In genomic region chr7:84746347-84746746, GRCh38 we compare ENCODE assay signal across 24 cellular contexts.
A peak's percentile ranks its signal among the peaks of the same experiment; 100 is the strongest.
DNase-seq lines count a peak whose midpoint lies in the region; ATAC-seq, FAIRE-seq and TF ChIP-seq lines count a peak whose summit lies in the region.
"Had no signal": no experiment of that assay in that cellular context is flagged by ENCODE, and none has a peak within 500 bp of the region (broad histone marks: within the 10 kb centered on the region; RNA-seq: fewer than 3 reads in every experiment).

No MANE protein-coding gene starts in this region.

- no peaks in the 10 kb centered on the region for H4K20me1 ChIP-seq in hepatocyte (ENCODE audit: insufficient read depth, poor library complexity, severe bottlenecking)

- H3K36me3 ChIP-seq in hepatocyte (replicated peaks; ENCODE audit: insufficient read depth, low read depth) = no peaks in the 10 kb centered on the region
- H3K36me3 ChIP-seq: uterus had no signal

- H3K4me3 ChIP-seq in cardiac fibroblast (replicated peaks in 1 of 2; ENCODE audit: low read depth in 2 of 2, low read length in 2 of 2) (no peak overlapping the region), hepatocyte (no peak overlapping the region)
- H3K4me3 ChIP-seq: dorsolateral prefrontal cortex, GM12878, PC-9, uterus had no signal

- intact Hi-C loops in Right ventricle myocardium superior (cut with DNase I) (no loop called here), cardiac septum (cut with DNase I) (no loop called here)
- intact Hi-C loops in activated naive CD4-positive, alpha-beta T cell treated with anti-CD3 and anti-CD28 coated beads for 36 hours (cut with micrococcal nuclease) = no loop called here

- H2AFZ ChIP-seq in hepatocyte = no peak overlapping the region
- H2AFZ ChIP-seq: PC-9 had no signal

- H3K9me2 ChIP-seq in hepatocyte (replicated peaks; ENCODE audit: insufficient read depth) = no peaks in the 10 kb centered on the region

- DNase-seq in Right ventricle myocardium superior = no peak
- no peak for DNase-seq in cardiac septum (ENCODE audit: low spot score)
- peak; percentile 48 to 82 for DNase-seq in cardiac fibroblast (ENCODE audit: low read depth in 2 of 2)
- DNase-seq in hepatocyte (ENCODE audit: low spot score) = peak; percentile 22
- no peak for DNase-seq in urothelium cell line (ENCODE audit: low spot score)
- no peak for DNase-seq in omental fat pad (ENCODE audit: low spot score)
- no peak for DNase-seq in naive thymus-derived CD8-positive, alpha-beta T cell
- DNase-seq in activated naive CD4-positive, alpha-beta T cell treated with anti-CD3 and anti-CD28 coated beads for 36 hours = no peak
- DNase-seq: ACHN; activated CD4-positive, alpha-beta T cell treated with anti-CD3 and anti-CD28 coated beads, Interleukin-2, amount 50 U/mL, for 1 hour; activated naive CD4-positive, alpha-beta T cell treated with anti-CD3 and anti-CD28 coated beads, Interleukin-2, amount 50 U/mL, for 16 hours; dorsolateral prefrontal cortex; foreskin keratinocyte; naive B cell; NCI-H2107; NCI-H526 treated with DMSO at 0.1 percent for 48 hours; PC-9; stimulated activated CD4-positive, alpha-beta T cell treated with anti-CD3 and anti-CD28 coated beads, Interleukin-15, amount 100 ng/mL, for 24 hours; uterus had no signal

- H3K27me3 Mint-ChIP-seq in naive thymus-derived CD8-positive, alpha-beta T cell = peaks cover 0 to 17% (median 5%) of the 10 kb centered on the region in 5 donors
- H3K27me3 Mint-ChIP-seq in activated naive CD4-positive, alpha-beta T cell treated with anti-CD3 and anti-CD28 coated beads for 36 hours (ENCODE audit: low read depth) = peaks cover 6% of the 10 kb centered on the region
- H3K27me3 Mint-ChIP-seq: naive B cell; progenitor cell of endocrine pancreas; stimulated activated naive CD8-positive, alpha-beta T cell treated with anti-CD3 and anti-CD28 coated beads, Interleukin-15, Interleukin-2, amounts not matched to agents 100 ng/mL and 50 ng/mL, for 24 hours had no signal

- no peaks in the 10 kb centered on the region for H3K36me3 Mint-ChIP-seq in naive thymus-derived CD8-positive, alpha-beta T cell
- H3K36me3 Mint-ChIP-seq in activated naive CD4-positive, alpha-beta T cell treated with anti-CD3 and anti-CD28 coated beads for 36 hours (ENCODE audit: low read depth) = no peaks in the 10 kb centered on the region
- H3K36me3 Mint-ChIP-seq: naive B cell had no signal

- H3K4me1 Mint-ChIP-seq in naive thymus-derived CD8-positive, alpha-beta T cell = no peaks in the 10 kb centered on the region
- H3K4me1 Mint-ChIP-seq in activated naive CD4-positive, alpha-beta T cell treated with anti-CD3 and anti-CD28 coated beads for 36 hours (ENCODE audit: low read depth) = no peaks in the 10 kb centered on the region
- H3K4me1 Mint-ChIP-seq: naive B cell had no signal

- no peaks in the 10 kb centered on the region for H3K79me2 ChIP-seq in hepatocyte

- peaks cover 9% of the 10 kb centered on the region for H3K4me1 ChIP-seq in hepatocyte (ENCODE audit: insufficient read depth)
- H3K4me1 ChIP-seq: foreskin keratinocyte, uterus had no signal

- peak overlapping the region; percentile 43 for H3K27ac ChIP-seq in hepatocyte
- H3K27ac ChIP-seq: dorsolateral prefrontal cortex, foreskin keratinocyte, PC-9, uterus had no signal

- peak overlapping the region; percentile 10 for H3K4me2 ChIP-seq in hepatocyte
- H3K4me2 ChIP-seq: PC-9 had no signal

- CTCF ChIA-PET in activated naive CD4-positive, alpha-beta T cell treated with anti-CD3 and anti-CD28 coated beads for 36 hours (lab: Charles Lee) = no interaction called here

- peak; percentile 61 for ATAC-seq in Right ventricle myocardium superior (ENCODE audit: poor library complexity)
- ATAC-seq in omental fat pad (ENCODE audit: low FRiP score) = no peak
- no peak for ATAC-seq in naive thymus-derived CD8-positive, alpha-beta T cell
- ATAC-seq: foreskin keratinocyte, GM12878 had no signal

- WGBS in hepatocyte (ENCODE audit: low lambda C conversion rate, missing lambda C conversion rate) = 45% methylated on average over 2 of the region's 2 CpGs

- FAIRE-seq in urothelium cell line (lab: Jason Lieb, UNC) = peak; percentile 61
- FAIRE-seq: GM12878, H1, HTR-8/SVneo had no signal

- POLR2A ChIA-PET in naive thymus-derived CD8-positive, alpha-beta T cell (lab: Charles Lee) = no interaction called here

- H3K27me3 ChIP-seq in hepatocyte = no peaks in the 10 kb centered on the region
- H3K27me3 ChIP-seq: foreskin keratinocyte, uterus had no signal

- no peaks in the 10 kb centered on the region for H3K9me3 ChIP-seq in hepatocyte (ENCODE audit: low read depth)
- H3K9me3 ChIP-seq: uterus had no signal

- H3K27ac Mint-ChIP-seq in naive thymus-derived CD8-positive, alpha-beta T cell = no peak overlapping the region
- no peak overlapping the region for H3K27ac Mint-ChIP-seq in activated naive CD4-positive, alpha-beta T cell treated with anti-CD3 and anti-CD28 coated beads for 36 hours
- H3K27ac Mint-ChIP-seq: naive B cell; progenitor cell of endocrine pancreas; stimulated activated naive CD8-positive, alpha-beta T cell treated with anti-CD3 and anti-CD28 coated beads, Interleukin-15, Interleukin-2, amounts not matched to agents 100 ng/mL and 50 ng/mL, for 24 hours had no signal

- peaks cover 0 to 4% (median 0%) of the 10 kb centered on the region in 9 donors for H3K9me3 Mint-ChIP-seq in naive thymus-derived CD8-positive, alpha-beta T cell
- no peaks in the 10 kb centered on the region for H3K9me3 Mint-ChIP-seq in activated naive CD4-positive, alpha-beta T cell treated with anti-CD3 and anti-CD28 coated beads for 36 hours
- H3K9me3 Mint-ChIP-seq: stimulated activated naive CD8-positive, alpha-beta T cell treated with anti-CD3 and anti-CD28 coated beads, Interleukin-15, Interleukin-2, amounts not matched to agents 100 ng/mL and 50 ng/mL, for 24 hours had no signal

- no peak for TF ChIP-seq CTCF in cardiac fibroblast (IDR thresholded peaks at IDR 0.05; ENCODE audit: low read depth, low read length)
- no peak for TF ChIP-seq CTCF in hepatocyte (IDR thresholded peaks at IDR 0.05; ENCODE audit: poor library complexity)
- no peak for TF ChIP-seq CTCF in omental fat pad (IDR thresholded peaks at IDR 0.05)

- no peak overlapping the region for H3K4me3 Mint-ChIP-seq in naive thymus-derived CD8-positive, alpha-beta T cell
- H3K4me3 Mint-ChIP-seq in activated naive CD4-positive, alpha-beta T cell treated with anti-CD3 and anti-CD28 coated beads for 36 hours = no peak overlapping the region
- H3K4me3 Mint-ChIP-seq: naive B cell; stimulated activated naive CD8-positive, alpha-beta T cell treated with anti-CD3 and anti-CD28 coated beads, Interleukin-15, Interleukin-2, amounts not matched to agents 100 ng/mL and 50 ng/mL, for 24 hours had no signal

Comparison
In these comparisons a context has a peak if more than half of its experiments do, and no peak if none do; other contexts are left out.
1. DNase-seq: peak in cardiac fibroblast (2 of 2) and hepatocyte (single experiment); none in Right ventricle myocardium superior (single experiment), cardiac septum (single experiment), urothelium cell line (single experiment), omental fat pad (single experiment), naive thymus-derived CD8-positive, alpha-beta T cell (0 of 10) and activated naive CD4-positive, alpha-beta T cell treated with anti-CD3 and anti-CD28 coated beads for 36 hours (single experiment).